ENCODE assay signal across 8 cellular contexts in the genomic region with DNA sequence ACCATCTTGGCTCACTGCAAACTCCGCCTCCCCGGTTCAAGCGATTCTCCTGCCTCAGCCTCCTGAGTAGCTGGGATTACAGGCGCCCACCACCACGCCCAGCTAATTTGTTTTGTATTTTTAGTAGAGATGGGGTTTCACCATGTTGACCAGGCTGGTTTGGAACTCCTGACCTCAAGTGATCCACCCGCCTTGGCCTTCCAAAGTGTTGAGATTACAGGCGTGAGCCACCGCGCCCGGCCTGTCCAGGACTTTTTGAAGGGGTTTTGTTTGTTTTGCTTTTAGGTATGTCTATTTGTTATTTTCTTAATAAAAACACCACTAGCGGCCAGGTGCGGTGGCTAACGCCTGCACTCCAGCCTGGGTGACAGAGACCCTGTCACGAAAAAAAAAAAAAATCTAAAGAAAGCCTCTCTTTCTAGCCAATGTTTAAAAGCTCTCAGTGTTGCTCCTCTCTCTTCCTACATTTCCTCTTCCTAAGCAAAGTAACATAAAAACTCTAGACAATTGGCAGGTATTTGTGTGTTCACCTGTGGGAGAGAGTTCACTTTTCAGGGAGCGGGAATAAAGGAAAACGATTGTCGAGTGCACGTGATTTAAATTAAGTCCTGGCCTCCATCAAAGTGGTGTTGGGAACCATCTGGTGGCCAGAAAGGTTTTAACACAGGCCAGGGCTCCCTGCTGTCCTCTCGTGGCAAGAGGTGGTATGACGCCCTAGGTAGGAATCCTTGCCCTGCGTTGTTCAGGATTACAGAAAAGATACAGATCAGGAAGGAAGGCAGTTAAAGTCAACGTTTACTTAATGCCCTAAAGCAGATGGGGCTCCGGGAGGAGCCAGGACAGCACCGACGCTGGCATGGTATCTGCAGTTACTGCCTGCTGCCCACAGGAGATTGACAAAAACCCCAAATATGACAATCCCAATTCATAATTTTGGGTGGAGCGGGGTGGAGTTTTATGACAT.
DNase-seq lines count a peak whose midpoint lies in the region; ATAC-seq lines count a peak whose summit lies in the region.

No MANE protein-coding gene starts in this region.

- peak; percentile 75 for DNase-seq in COLO668 (lab: John Stamatoyannopoulos, UW; ENCODE audit: unreplicated experiment)
- DNase-seq in HPDE6-E6E7 (ENCODE audit: extremely low spot score): peak; percentile 66
- peak; percentile 80 for DNase-seq in NCI-H82 treated with DMSO at 0.1 percent for 48 hours (lab: John Stamatoyannopoulos, UW; ENCODE audit: unreplicated experiment)
- DNase-seq in activated CD4-positive, alpha-beta T cell treated with anti-CD3 and anti-CD28 coated beads, Interleukin-2, amount 50 U/mL, for 48 hours: peak; percentile 90 to 91
- DNase-seq in effector CD4-positive, alpha-beta T cell: peak; percentile 78
- peak; percentile 97 for DNase-seq in medulla oblongata (ENCODE audit: extremely low spot score)
- DNase-seq in stimulated activated CD8-positive, alpha-beta memory T cell treated with anti-CD3 and anti-CD28 coated beads, Interleukin-15, amount 100 ng/mL, for 4 hours (ENCODE audit: low read depth in 2 of 2): peak; percentile 53 to 57

- peak; percentile 51 for ATAC-seq in GM19468 (IDR thresholded peaks at IDR 0.05; ENCODE audit: extremely low read depth, unreplicated experiment)

Comparison
In these comparisons a context has a peak if more than half of its experiments do, and no peak if none do; other contexts are left out.
1. Peak in every context shown above with its lines: DNase-seq and ATAC-seq.